8 cellular contexts compared by ENCODE assay signal in the genomic region with DNA sequence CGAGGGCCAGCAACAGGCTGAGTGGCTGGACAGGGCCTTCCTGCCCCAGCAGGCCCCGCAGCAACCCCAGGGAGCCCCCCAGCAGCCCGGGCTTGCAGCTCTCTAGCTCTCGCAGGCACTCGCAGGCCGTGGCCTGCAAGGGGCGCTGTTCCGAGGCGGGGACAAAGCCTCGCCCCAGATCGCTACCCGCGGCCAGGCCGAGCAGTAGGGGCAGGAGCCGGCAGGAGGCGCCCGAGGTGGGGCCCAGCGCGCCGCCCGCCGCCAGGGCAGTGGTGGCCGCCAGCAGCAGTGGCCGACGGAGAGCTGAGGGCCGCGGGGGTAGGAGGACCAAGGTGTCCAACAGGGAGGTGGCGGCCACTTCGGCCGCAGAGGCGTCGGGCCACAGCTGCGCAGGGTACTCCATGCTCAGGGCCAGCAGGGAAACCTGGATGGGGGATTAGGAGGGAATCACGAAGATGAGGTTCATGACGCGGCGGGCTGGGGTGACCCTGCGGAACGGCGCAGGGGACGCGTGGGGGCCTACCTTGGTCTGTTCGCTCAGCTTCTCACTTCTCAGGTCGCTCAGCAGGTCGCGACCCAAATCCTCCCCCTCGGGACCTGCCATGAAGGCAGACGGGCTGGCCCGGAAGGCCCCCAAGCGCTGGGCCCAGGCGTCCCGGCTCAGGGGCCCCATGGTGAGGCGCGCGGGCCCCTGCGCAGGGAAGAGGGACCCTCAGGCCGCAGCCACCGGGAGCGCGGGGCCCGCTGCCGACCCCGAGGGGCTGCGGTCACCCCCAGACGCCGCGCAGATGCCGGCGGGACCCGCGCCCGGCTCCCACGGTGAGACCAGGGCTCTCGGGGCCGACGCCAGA. TPM values are rescaled to one million over a fixed set of nuclear protein-coding genes. Genes with fewer than 3 reads are reported as not detected.
DNase-seq lines count a peak whose midpoint lies in the region; ATAC-seq and TF ChIP-seq lines count a peak whose summit lies in the region.

No MANE protein-coding gene starts in this region.

- intact Hi-C loops in Calu3 (cut with micrococcal nuclease; ENCODE audit: unreplicated experiment): no loop called here
- intact Hi-C loops in IMR-90 (cut with micrococcal nuclease): loop anchor here (1.0 to 5.0 kb wide), 3 partner anchors 38 to 207 kb away; a partner anchor contains a TSS

- H3K4me3 ChIP-seq in IMR-90 (ENCODE audit: insufficient read depth, low read depth, low read length): peak overlapping the region; percentile 80
- peak overlapping the region; percentile 77 for H3K4me3 ChIP-seq in suprapubic skin

- H2AK5ac ChIP-seq in IMR-90 (ENCODE audit: low read depth, low read length): peak overlapping the region; percentile 96

- peak overlapping the region; percentile 64 for H3K27ac ChIP-seq in IMR-90 (ENCODE audit: insufficient read depth, low read length)
- peak overlapping the region; percentile 91 for H3K27ac ChIP-seq in suprapubic skin

- peak; percentile 94 for TF ChIP-seq CTCF in Calu3 (IDR thresholded peaks at IDR 0.05; ENCODE audit: unreplicated experiment)
- peak; percentile 99 for TF ChIP-seq CTCF in IMR-90 (conservative IDR thresholded peaks at IDR 0.05; ENCODE audit: low read depth, low read length)
- peak; percentile 93 to 99 for TF ChIP-seq CTCF in suprapubic skin (IDR thresholded peaks at IDR 0.05)

- ATAC-seq in GM21367 (IDR thresholded peaks at IDR 0.05; ENCODE audit: unreplicated experiment) (peak; percentile 34), IMR-90 (ENCODE audit: low read depth) (peak; percentile 84)

- WGBS in IMR-90 (ENCODE audit: extremely low coverage in 2 of 2, insufficient read length in 1 of 2), 2 experiments: 5% methylated on average over 30 of the region's 76 CpGs; no CpG with 5 or more reads in 1 of the 2 experiments
- 3% methylated on average over 14 of the region's 76 CpGs for WGBS in suprapubic skin

- peaks cover 7% of the 10 kb centered on the region for H3K9me1 ChIP-seq in IMR-90 (ENCODE audit: insufficient read depth, low read length)

- H3K9me3 Mint-ChIP-seq in Calu3 (ENCODE audit: low read depth, unreplicated experiment): no peaks in the 10 kb centered on the region
- no peaks in the 10 kb centered on the region for H3K9me3 Mint-ChIP-seq in activated naive CD4-positive, alpha-beta T cell treated with anti-CD3 and anti-CD28 coated beads, Interleukin-2, amount 10 ng/mL, durations not matched to agents 7 days and 5 days

- BruUV-seq in Calu3 (replicated peaks; lab: Mats Ljungman, UMichigan) (TSS peak; percentile 18), IMR-90 (replicated peaks; lab: Mats Ljungman, UMichigan) (no TSS peak)

- H3K9ac ChIP-seq in IMR-90 (ENCODE audit: low read depth, low read length): peak overlapping the region; percentile 87

- no peak overlapping the region for H2BK15ac ChIP-seq in IMR-90 (ENCODE audit: low read depth, low read length)

- peak overlapping the region; percentile 10; the same call in 1 of the 2 replicates for H3K18ac ChIP-seq in IMR-90 (ENCODE audit: low read depth, low read length)

- H3K4me3 Mint-ChIP-seq in Calu3 (ENCODE audit: low read depth, unreplicated experiment): peak overlapping the region; percentile 98
- peak overlapping the region; percentile 89 for H3K4me3 Mint-ChIP-seq in activated naive CD4-positive, alpha-beta T cell treated with anti-CD3 and anti-CD28 coated beads, Interleukin-2, amount 10 ng/mL, durations not matched to agents 7 days and 5 days

- in situ Hi-C loops in IMR-90 (cut with MboI; ENCODE audit: low sequenced_read_pairs): no loop called here

- H2BK5ac ChIP-seq in IMR-90 (ENCODE audit: low read depth, low read length, poor library complexity, severe bottlenecking): peak overlapping the region; percentile 27

- dilution Hi-C loops in IMR-90 (cut with HindIII; ENCODE audit: low sequenced_read_pairs, unreplicated experiment): no loop called here

- H3K23ac ChIP-seq in IMR-90 (ENCODE audit: low read depth, low read length): peak overlapping the region; percentile 19

- H3K4ac ChIP-seq in IMR-90 (ENCODE audit: low read depth, low read length): peak overlapping the region; percentile 70

- CTCF ChIA-PET in Calu3 (lab: Charles Lee): interaction anchor here (0.6 to 2.5 kb wide), 19 partner anchors 9 to 110 kb away, joined by 3 to 39 read pairs (median 5); a partner anchor contains a TSS
- CTCF ChIA-PET in IMR-90 (lab: Yijun Ruan, JAX): interaction anchor here (0.6 to 1.5 kb wide), 11 partner anchors 14 to 68 kb away, joined by 3 to 10 read pairs (median 3); a partner anchor contains a TSS
- CTCF ChIA-PET in activated naive CD4-positive, alpha-beta T cell treated with anti-CD3 and anti-CD28 coated beads, Interleukin-2, amount 10 ng/mL, durations not matched to agents 7 days and 5 days (lab: Charles Lee): interaction anchor here (0.5 to 9.6 kb wide), 39 partner anchors 9 to 384 kb away, joined by 3 to 128 read pairs (median 5); a partner anchor contains a TSS

- no peaks in the 10 kb centered on the region for H3K27me3 Mint-ChIP-seq in Calu3 (ENCODE audit: unreplicated experiment)
- peaks cover 36% of the 10 kb centered on the region for H3K27me3 Mint-ChIP-seq in activated naive CD4-positive, alpha-beta T cell treated with anti-CD3 and anti-CD28 coated beads, Interleukin-2, amount 10 ng/mL, durations not matched to agents 7 days and 5 days

- TF ChIP-seq POLR2A in IMR-90 (IDR thresholded peaks at IDR 0.05; ENCODE audit: low read depth, low read length) (no peak; the same call in 1 of the 2 replicates), suprapubic skin (IDR thresholded peaks at IDR 0.05) (no peak)

- peaks cover 20% of the 10 kb centered on the region for H4K20me1 ChIP-seq in IMR-90 (ENCODE audit: insufficient read depth, low read length)

- peaks cover 20% of the 10 kb centered on the region for H3K27me3 ChIP-seq in IMR-90 (ENCODE audit: control insufficient read depth, insufficient read depth, low read length)
- no peaks in the 10 kb centered on the region for H3K27me3 ChIP-seq in suprapubic skin

- peak overlapping the region; percentile 96 for H3K27ac Mint-ChIP-seq in Calu3 (ENCODE audit: unreplicated experiment)
- peak overlapping the region; percentile 85 for H3K27ac Mint-ChIP-seq in activated naive CD4-positive, alpha-beta T cell treated with anti-CD3 and anti-CD28 coated beads, Interleukin-2, amount 10 ng/mL, durations not matched to agents 7 days and 5 days

- H4K8ac ChIP-seq in IMR-90 (ENCODE audit: low read depth in 2 of 2, low read length in 2 of 2): peak overlapping the region; percentile 84 to 99

- no peaks in the 10 kb centered on the region for H3K9me3 ChIP-seq in IMR-90 (ENCODE audit: control insufficient read depth, insufficient read depth, low read length)
- no peaks in the 10 kb centered on the region for H3K9me3 ChIP-seq in suprapubic skin

- peaks cover 11% of the 10 kb centered on the region for H3K36me3 Mint-ChIP-seq in Calu3 (ENCODE audit: insufficient read depth, unreplicated experiment)
- peaks cover 13% of the 10 kb centered on the region for H3K36me3 Mint-ChIP-seq in activated naive CD4-positive, alpha-beta T cell treated with anti-CD3 and anti-CD28 coated beads, Interleukin-2, amount 10 ng/mL, durations not matched to agents 7 days and 5 days

- no peak overlapping the region for H2BK20ac ChIP-seq in IMR-90 (ENCODE audit: low read depth, low read length)

- H2BK120ac ChIP-seq in IMR-90 (ENCODE audit: low read depth, low read length): no peak overlapping the region

- H3K56ac ChIP-seq in IMR-90 (ENCODE audit: extremely low read depth, insufficient read depth, low read length): peak overlapping the region; percentile 36

- H3K4me1 ChIP-seq in IMR-90 (ENCODE audit: control insufficient read depth, insufficient read depth, low read length) (peaks cover 3% of the 10 kb centered on the region; the same call in 1 of the 2 replicates), suprapubic skin (peaks cover 57% of the 10 kb centered on the region)

- H4K91ac ChIP-seq in IMR-90 (ENCODE audit: insufficient read depth, low read depth, low read length): peak overlapping the region; percentile 30

- peak overlapping the region; percentile 94 for H2AFZ ChIP-seq in IMR-90 (replicated peaks; ENCODE audit: low read length, poor library complexity)

- peak overlapping the region; percentile 67 for H3K4me2 ChIP-seq in IMR-90 (ENCODE audit: low read depth, low read length)

- TF ChIP-seq EP300 in suprapubic skin (IDR thresholded peaks at IDR 0.05): no peak

- H3K36me3 ChIP-seq in IMR-90 (ENCODE audit: control insufficient read depth, insufficient read depth, low read length) (peaks cover 21% of the 10 kb centered on the region; the same call in 1 of the 2 replicates), suprapubic skin (peaks cover 22% of the 10 kb centered on the region)

- peak; percentile 69 for TF ChIP-seq RAD21 in IMR-90 (IDR thresholded peaks at IDR 0.05; ENCODE audit: low read length)

- peak overlapping the region; percentile 77 for H3K14ac ChIP-seq in IMR-90 (replicated peaks; ENCODE audit: low read depth, low read length)

- H4K5ac ChIP-seq in IMR-90 (ENCODE audit: low read depth, low read length): peak overlapping the region; percentile 31; the same call in 1 of the 2 replicates

- peak; percentile 93 for DNase-seq in Calu3
- peak; percentile 67 for DNase-seq in IMR-90
- DNase-seq in SK-N-DZ (ENCODE audit: low spot score): peak; percentile 62
- peak; percentile 90 for DNase-seq in activated naive CD4-positive, alpha-beta T cell treated with anti-CD3 and anti-CD28 coated beads, Interleukin-2, amount 10 ng/mL, durations not matched to agents 7 days and 5 days
- peak; percentile 61 for DNase-seq in globus pallidus (ENCODE audit: low spot score)
- DNase-seq in occipital lobe (lab: John Stamatoyannopoulos, UW): peak; percentile 45
- peak; percentile 84 to 89 for DNase-seq in suprapubic skin (ENCODE audit: low spot score in 2 of 2)

- H2AK9ac ChIP-seq in IMR-90 (replicated peaks; ENCODE audit: low read depth, low read length, poor library complexity): peak overlapping the region; percentile 21

- POLR2A ChIA-PET in IMR-90 (lab: Charles Lee; ENCODE audit: unreplicated experiment): interaction anchor here (0.8 kb wide), 1 partner anchor 13 kb away, joined by 3 read pairs; no protein-coding TSS in a partner anchor

- H3K4me1 Mint-ChIP-seq in Calu3 (ENCODE audit: low read depth, unreplicated experiment): peaks cover 17% of the 10 kb centered on the region
- H3K4me1 Mint-ChIP-seq in activated naive CD4-positive, alpha-beta T cell treated with anti-CD3 and anti-CD28 coated beads, Interleukin-2, amount 10 ng/mL, durations not matched to agents 7 days and 5 days: peaks cover 22% of the 10 kb centered on the region

- H3K79me1 ChIP-seq in IMR-90 (ENCODE audit: low read depth in 1 of 2, low read length in 2 of 2): peaks cover 21 to 42% of the 10 kb centered on the region in 2 experiments; a peak in 3 of 4 replicates

RNA-seq across cellular contexts. Expression of a gene that starts 0.6 kb away (rescaled TPM):
- 18.5 and 21.9 TPM in 2 replicates for total RNA-seq in Calu3 (2022)
- 2.2 and 2.5 TPM in 2 replicates for total RNA-seq in IMR-90 (2012; rRNA removed)
- 5.0 and 6.0 TPM in 2 replicates for polyA plus RNA-seq in IMR-90 (2012; rRNA removed)
- 3.1 and 5.0 TPM in 2 replicates for polyA plus RNA-seq in IMR-90 (2012; cell fraction: cytosol; rRNA removed)
- 9.2 and 20.1 TPM in 2 replicates for polyA plus RNA-seq in IMR-90 (2012; cell fraction: nucleus; rRNA removed; ENCODE audit: low replicate concordance)
- polyA plus RNA-seq in SK-N-DZ (2014; cell fraction: cytosol; rRNA removed): 2.7 and 3.4 TPM in 2 replicates
- polyA plus RNA-seq in SK-N-DZ (2014; cell fraction: nucleus; rRNA removed): 2.3 and 3.1 TPM in 2 replicates
- 4.7 TPM for total RNA-seq in occipital lobe
- 10 to 100 TPM; 26.3 to 55.9 (median 38.1) TPM for total RNA-seq in suprapubic skin

RNA-seq across cellular contexts. Expression of a gene that starts 6.7 kb away (rescaled TPM):
- total RNA-seq in Calu3 (2022) (12.7 and 15.2 TPM in 2 replicates), IMR-90 (2012; rRNA removed) (not detected in 2 replicates), occipital lobe (not detected), suprapubic skin (100 to 1,000 TPM in 2 of 4 donors, 10 to 100 TPM in 2; 64.4 to 196 (median 121) TPM)
- not detected in 2 replicates for polyA plus RNA-seq in IMR-90 (2012; rRNA removed)
- polyA plus RNA-seq in IMR-90 (2012; cell fraction: cytosol; rRNA removed): not detected in 2 replicates
- not detected in 2 replicates for polyA plus RNA-seq in IMR-90 (2012; cell fraction: nucleus; rRNA removed; ENCODE audit: low replicate concordance)
- not detected in 2 replicates for polyA plus RNA-seq in SK-N-DZ (2014; cell fraction: cytosol; rRNA removed)
- not detected in 2 replicates for polyA plus RNA-seq in SK-N-DZ (2014; cell fraction: nucleus; rRNA removed)

RNA-seq across cellular contexts. Expression of a gene that starts 53.6 kb away (rescaled TPM):
- not detected in 2 replicates for total RNA-seq in Calu3 (2022)
- total RNA-seq in IMR-90 (2012; rRNA removed): 0.36 TPM in 1 of 2 replicates, not detected in the other
- 0.69 and 0.79 TPM in 2 replicates for polyA plus RNA-seq in IMR-90 (2012; rRNA removed)
- 0.08 and 0.46 TPM in 2 replicates for polyA plus RNA-seq in IMR-90 (2012; cell fraction: cytosol; rRNA removed)
- polyA plus RNA-seq in IMR-90 (2012; cell fraction: nucleus; rRNA removed; ENCODE audit: low replicate concordance): 5.7 and 6.5 TPM in 2 replicates
- 1.2 and 2.7 TPM in 2 replicates for polyA plus RNA-seq in SK-N-DZ (2014; cell fraction: cytosol; rRNA removed)
- polyA plus RNA-seq in SK-N-DZ (2014; cell fraction: nucleus; rRNA removed): 22.4 and 22.5 TPM in 2 replicates
- 7.3 TPM for total RNA-seq in occipital lobe
- 1 to 10 TPM in 1 of 4 donors, under 1 TPM in 1, not detected in 2; 0.76 to 1.1 TPM for total RNA-seq in suprapubic skin

RNA-seq across cellular contexts. Expression of a gene that starts 59.5 kb away (rescaled TPM):
- total RNA-seq in Calu3 (2022) (26.2 and 28.2 TPM in 2 replicates), IMR-90 (2012; rRNA removed) (40.0 and 69.4 TPM in 2 replicates), occipital lobe (9.4 TPM), suprapubic skin (10 to 100 TPM; 24.5 to 53.8 (median 33.7) TPM)
- 34.8 and 46.3 TPM in 2 replicates for polyA plus RNA-seq in IMR-90 (2012; rRNA removed)
- polyA plus RNA-seq in IMR-90 (2012; cell fraction: cytosol; rRNA removed): 61.0 and 90.4 TPM in 2 replicates
- polyA plus RNA-seq in IMR-90 (2012; cell fraction: nucleus; rRNA removed; ENCODE audit: low replicate concordance): 60.1 and 110 TPM in 2 replicates
- polyA plus RNA-seq in SK-N-DZ (2014; cell fraction: cytosol; rRNA removed): 99.5 and 113 TPM in 2 replicates
- polyA plus RNA-seq in SK-N-DZ (2014; cell fraction: nucleus; rRNA removed): 230 and 265 TPM in 2 replicates

Comparison
In these comparisons a context has a peak if more than half of its experiments do, and no peak if none do; other contexts are left out.
1. Peak in every context shown above with its lines: DNase-seq, ATAC-seq, H3K4me3 ChIP-seq and H3K27ac ChIP-seq.
2. RNA of a gene that starts 6.7 kb away (total RNA-seq): 64.4 to 196 TPM in suprapubic skin and 12.7 to 15.2 TPM in Calu3; not detected in IMR-90 and not detected in occipital lobe (single experiment); every median in the first group is over 10 times any median in the second.